19 cellular contexts compared by ENCODE assay signal in the genomic region with DNA sequence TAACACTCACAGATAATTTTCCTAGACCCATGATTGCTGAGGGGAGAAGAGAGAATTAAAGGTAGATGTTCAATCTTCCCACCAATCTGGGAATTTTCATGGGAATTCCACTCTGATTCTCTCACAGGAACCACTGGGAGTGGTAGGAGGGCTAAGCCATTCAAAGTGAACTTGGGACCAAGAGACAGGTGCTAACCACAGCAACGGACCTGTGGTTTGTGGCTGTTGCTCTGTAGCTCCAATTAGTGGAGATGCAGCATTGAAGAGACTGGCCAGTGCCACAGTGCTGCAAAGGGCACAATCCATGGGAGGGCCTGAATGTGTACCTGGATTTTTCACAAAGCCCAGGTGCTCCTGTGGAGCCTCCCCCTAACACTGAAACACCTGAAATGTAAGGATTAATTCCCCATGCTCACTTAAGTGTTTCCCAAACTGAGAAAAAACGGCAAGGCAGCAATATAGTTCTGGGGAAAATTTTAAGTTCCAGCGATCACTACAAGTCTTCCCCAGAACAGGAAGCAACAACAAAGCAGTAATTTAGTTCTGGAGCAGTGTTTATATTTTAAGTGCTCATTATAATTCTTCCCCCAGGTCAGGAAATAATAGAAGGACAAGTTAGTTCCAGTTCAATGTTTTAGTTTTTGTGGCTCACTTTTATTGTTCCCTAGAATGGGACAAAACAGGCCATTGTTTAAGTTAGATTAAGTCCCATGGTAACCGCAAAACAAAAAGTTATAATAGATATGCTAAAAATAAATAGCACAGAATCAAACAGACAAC.
"Had no signal": no experiment of that assay in that cellular context is flagged by ENCODE, and none has a peak within 500 bp of the region (broad histone marks: within the 10 kb centered on the region; RNA-seq: fewer than 3 reads in every experiment).

No MANE protein-coding gene starts in this region.

- H3K36me3 ChIP-seq: brain microvascular endothelial cell, spleen, upper lobe of left lung had no signal

- DNase-seq: activated CD4-positive, alpha-beta T cell treated with anti-CD3 and anti-CD28 coated beads, Interleukin-2, amount 10 ng/mL, durations not matched to agents 24 days and 14 days; activated CD8-positive, alpha-beta T cell treated with anti-CD3 and anti-CD28 coated beads, Interleukin-2, amount 10 ng/mL, durations not matched to agents 7 days and 5 days; activated naive CD4-positive, alpha-beta T cell treated with anti-CD3 and anti-CD28 coated beads for 36 hours; activated T-cell treated with anti-CD3 and anti-CD28 coated beads, Interleukin-2, amount 50 U/mL, for 24 hours; brain microvascular endothelial cell; central memory CD4-positive, alpha-beta T cell; dorsolateral prefrontal cortex; foreskin fibroblast; islet precursor cell; left colon; nucleus accumbens; retina; spleen; stimulated activated CD4-positive, alpha-beta T cell treated with anti-CD3 and anti-CD28 coated beads, Interleukin-4, amount 100 ng/mL, for 4 hours; T-helper 9 cell; testis; upper lobe of left lung had no signal

- H3K27ac ChIP-seq: brain microvascular endothelial cell, dorsolateral prefrontal cortex, hepatocyte, spleen, testis, upper lobe of left lung had no signal

- H3K9me3 ChIP-seq: testis had no signal

- H3K27me3 ChIP-seq: brain microvascular endothelial cell, dorsolateral prefrontal cortex, hepatocyte, spleen, testis, upper lobe of left lung had no signal

- H3K4me3 ChIP-seq: dorsolateral prefrontal cortex, hepatocyte, lung, spleen, testis, upper lobe of left lung had no signal

- H3K4me1 ChIP-seq: spleen, testis, upper lobe of left lung had no signal
